16 cellular contexts compared by ENCODE assay signal in the genomic region with DNA sequence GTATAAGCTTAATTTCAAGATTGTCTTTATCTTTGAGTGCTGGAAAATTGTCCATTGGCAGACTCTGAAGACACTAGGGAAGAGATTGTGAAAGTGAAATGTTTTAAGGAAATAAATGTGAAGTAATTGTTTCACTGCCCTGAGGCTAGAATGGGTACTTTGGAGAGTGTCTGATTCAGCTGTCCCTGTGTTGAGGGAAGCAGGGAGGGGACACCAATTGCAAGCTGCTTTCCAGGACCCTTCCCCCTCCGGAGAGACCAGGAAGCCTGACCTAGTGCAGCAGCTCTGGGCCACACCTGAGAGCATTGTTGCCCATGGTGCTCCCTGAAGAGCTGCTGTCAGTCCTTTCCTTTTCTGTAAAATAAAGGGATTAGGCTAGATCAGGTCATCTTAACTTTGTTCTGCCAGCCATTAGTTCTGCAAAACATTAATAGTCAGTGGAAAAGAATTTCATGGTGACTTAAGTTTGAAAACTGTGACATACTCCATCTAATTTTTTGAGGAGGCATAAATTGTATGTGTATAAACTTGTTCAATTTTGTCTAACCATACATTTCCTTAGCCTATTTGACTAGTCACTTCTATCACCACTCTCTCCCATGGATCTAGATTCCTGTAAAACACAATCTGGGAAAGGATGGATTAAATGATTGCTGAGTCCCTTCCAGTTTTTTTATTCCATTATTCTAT. TPM values are rescaled to one million over a fixed set of nuclear protein-coding genes. Genes with fewer than 3 reads are reported as not detected.
DNase-seq lines count a peak whose midpoint lies in the region; ATAC-seq and TF ChIP-seq lines count a peak whose summit lies in the region.
"Had no signal": no experiment of that assay in that cellular context is flagged by ENCODE, and none has a peak within 500 bp of the region (broad histone marks: within the 10 kb centered on the region; RNA-seq: fewer than 3 reads in every experiment).

No MANE protein-coding gene starts in this region.

- peaks cover 16 to 82% of the 10 kb centered on the region in 2 donors for H3K4me1 ChIP-seq in ascending aorta

- peak overlapping the region; percentile 62 for H3K27ac Mint-ChIP-seq in HFFc6
- no peak overlapping the region for H3K27ac Mint-ChIP-seq in naive thymus-derived CD8-positive, alpha-beta T cell
- H3K27ac Mint-ChIP-seq: nephron progenitor cell had no signal

- no peak for ATAC-seq in HG03342 (IDR thresholded peaks at IDR 0.05; ENCODE audit: unreplicated experiment)
- no peak for ATAC-seq in naive thymus-derived CD8-positive, alpha-beta T cell
- no peak for ATAC-seq in HG02571 (IDR thresholded peaks at IDR 0.05; ENCODE audit: unreplicated experiment)

- POLR2A ChIA-PET in naive thymus-derived CD8-positive, alpha-beta T cell (lab: Charles Lee): no interaction called here

- peaks cover 52% of the 10 kb centered on the region for H3K36me3 Mint-ChIP-seq in HFFc6 (ENCODE audit: low read depth)
- H3K36me3 Mint-ChIP-seq in naive thymus-derived CD8-positive, alpha-beta T cell: no peaks in the 10 kb centered on the region

- H3K27me3 Mint-ChIP-seq in HFFc6 (ENCODE audit: insufficient read depth): no peaks in the 10 kb centered on the region
- H3K27me3 Mint-ChIP-seq in naive thymus-derived CD8-positive, alpha-beta T cell: peaks cover 21 to 53% (median 32%) of the 10 kb centered on the region in 5 donors

- H3K4me1 Mint-ChIP-seq in HFFc6 (ENCODE audit: low read depth): peaks cover 90% of the 10 kb centered on the region
- no peaks in the 10 kb centered on the region for H3K4me1 Mint-ChIP-seq in naive thymus-derived CD8-positive, alpha-beta T cell

- no peak for TF ChIP-seq CTCF in C4-2B (conservative IDR thresholded peaks at IDR 0.05)
- TF ChIP-seq CTCF in HFFc6 (IDR thresholded peaks at IDR 0.05): no peak
- TF ChIP-seq CTCF in ascending aorta (IDR thresholded peaks at IDR 0.05): no peak

- H3K36me3 ChIP-seq in ascending aorta: peaks cover 0 to 4% of the 10 kb centered on the region in 2 donors
- H3K36me3 ChIP-seq: sigmoid colon had no signal

- peak overlapping the region in 1 of 2 donors; percentile 14 for H3K4me3 ChIP-seq in ascending aorta
- H3K4me3 ChIP-seq: sigmoid colon had no signal

- peak overlapping the region; percentile 75 for H3K27ac ChIP-seq in C4-2B
- H3K27ac ChIP-seq in ascending aorta: peak overlapping the region; percentile 44 to 93
- H3K27ac ChIP-seq: sigmoid colon, VCaP had no signal

- no peaks in the 10 kb centered on the region for H3K9me3 Mint-ChIP-seq in HFFc6
- no peaks in the 10 kb centered on the region for H3K9me3 Mint-ChIP-seq in naive thymus-derived CD8-positive, alpha-beta T cell
- H3K9me3 Mint-ChIP-seq: nephron progenitor cell had no signal

- intact Hi-C loops in ascending aorta (cut with DNase I): loop anchor here (10.0 kb wide), 1 partner anchor 389 kb away; no protein-coding TSS in a partner anchor

- peak; percentile 50 for DNase-seq in HFFc6
- no peak for DNase-seq in ascending aorta (ENCODE audit: low spot score in 2 of 2)
- DNase-seq in islet precursor cell: peak; percentile 66
- DNase-seq in naive thymus-derived CD8-positive, alpha-beta T cell: no peak
- no peak for DNase-seq in inferior parietal cortex (ENCODE audit: extremely low spot score)
- DNase-seq: activated effector memory CD4-positive, alpha-beta T cell treated with Interleukin-2 at 50 U/mL for 16 hours; DMS 273 treated with DMSO at 0.1 percent for 48 hours; NCI-H226; nephron progenitor cell; sigmoid colon; stimulated activated CD4-positive, alpha-beta T cell treated with anti-CD3 and anti-CD28 coated beads, Interleukin-4, amount 100 ng/mL, for 4 hours; SW 1271 had no signal

- H3K27me3 ChIP-seq in ascending aorta: no peaks in the 10 kb centered on the region
- H3K27me3 ChIP-seq: sigmoid colon had no signal

- no peaks in the 10 kb centered on the region for H3K9me3 ChIP-seq in ascending aorta
- H3K9me3 ChIP-seq: sigmoid colon had no signal

- H3K4me3 Mint-ChIP-seq in HFFc6: peak overlapping the region; percentile 58
- H3K4me3 Mint-ChIP-seq in naive thymus-derived CD8-positive, alpha-beta T cell: no peak overlapping the region
- H3K4me3 Mint-ChIP-seq: nephron progenitor cell had no signal

RNA-seq across cellular contexts. Expression of a gene that starts 18.8 kb away (rescaled TPM):
- 100 to 1,000 TPM; 164 to 272 (median 235) TPM for total RNA-seq in HFFc6 (2021; fragmentation: NEBNext Ultra II Directional; extraction: Animal tissue kit (Norgen Biotek cat#: 25700))
- total RNA-seq in ascending aorta: 1,059 TPM
- total RNA-seq in naive thymus-derived CD8-positive, alpha-beta T cell: not detected
- under 1 TPM; 0.08 to 0.46 (median 0.36) TPM for polyA plus RNA-seq in naive thymus-derived CD8-positive, alpha-beta T cell

Comparison
In these comparisons a context has a peak if more than half of its experiments do, and no peak if none do; other contexts are left out.
1. DNase-seq: peak in HFFc6 (single experiment) and islet precursor cell (single experiment); none in ascending aorta (0 of 2), naive thymus-derived CD8-positive, alpha-beta T cell (0 of 10) and inferior parietal cortex (single experiment).
2. RNA of a gene that starts 18.8 kb away (total RNA-seq): 1,059 TPM in ascending aorta (single experiment) and 164 to 272 TPM in HFFc6; not detected in naive thymus-derived CD8-positive, alpha-beta T cell; every median in the first group is over 100 times any median in the second.